Comparison of ENCODE assay signal across 8 cellular contexts in genomic region chr1:113783254-113784103, GRCh38. TPM values are rescaled to one million over a fixed set of nuclear protein-coding genes. Genes with fewer than 3 reads are reported as not detected.
A peak's percentile ranks its signal among the peaks of the same experiment; 100 is the strongest.
DNase-seq lines count a peak whose midpoint lies in the region; ATAC-seq, FAIRE-seq and TF ChIP-seq lines count a peak whose summit lies in the region.

No MANE protein-coding gene starts in this region.

- no peak overlapping the region for H3K9ac ChIP-seq in GM12878 (ENCODE audit: control insufficient read depth, insufficient read depth, low read length)
- no peak overlapping the region for H3K9ac ChIP-seq in mesendoderm (ENCODE audit: low read length)

- no peak overlapping the region for H3K4ac ChIP-seq in mesendoderm (ENCODE audit: low read depth, low read length)

- in situ Hi-C loops in GM12878 (cut with MboI), result no loop called here

- H4K8ac ChIP-seq in mesendoderm (ENCODE audit: low read depth, low read length), result no peak overlapping the region

- peak overlapping the region; percentile 60 for H3K4me2 ChIP-seq in OCI-LY7 (ENCODE audit: low read length)
- peak overlapping the region; percentile 67 for H3K4me2 ChIP-seq in GM12878 (ENCODE audit: control insufficient read depth, insufficient read depth)
- no peak overlapping the region for H3K4me2 ChIP-seq in mesendoderm (ENCODE audit: low read length)

- H4K20me1 ChIP-seq in OCI-LY7 (ENCODE audit: insufficient read depth, low read length) (peaks cover 12% of the 10 kb centered on the region; the same call in 1 of the 2 replicates), GM12878 (ENCODE audit: control insufficient read depth, insufficient read depth) (no peaks in the 10 kb centered on the region)

- no peak overlapping the region for H2AK5ac ChIP-seq in mesendoderm (ENCODE audit: low read length)

- BruUV-seq in OCI-LY7 (replicated peaks; lab: Mats Ljungman, UMichigan) (no TSS peak), GM12878 (replicated peaks; lab: Mats Ljungman, UMichigan) (no TSS peak)

- peaks cover 33% of the 10 kb centered on the region for H3K4me1 ChIP-seq in OCI-LY7 (ENCODE audit: insufficient read depth, low read length, poor library complexity, severe bottlenecking)
- H3K4me1 ChIP-seq in GM12878 (ENCODE audit: control insufficient read depth, insufficient read depth, low read length), result peaks cover 36% of the 10 kb centered on the region
- H3K4me1 ChIP-seq in mesendoderm (ENCODE audit: control insufficient read depth, low read depth, low read length), result no peaks in the 10 kb centered on the region

- H2AFZ ChIP-seq in OCI-LY7 (ENCODE audit: low read length) (no peak overlapping the region), GM12878 (ENCODE audit: control insufficient read depth, low read depth, low read length) (no peak overlapping the region; the same call in 1 of the 2 replicates)

- peak; percentile 74 for DNase-seq in activated effector memory CD4-positive, alpha-beta T cell treated with anti-CD3 and anti-CD28 coated beads, Interleukin-2, amount 50 U/mL, for 16 hours
- no peak for DNase-seq in activated effector memory CD4-positive, alpha-beta T cell treated with Interleukin-2 at 50 U/mL for 16 hours
- DNase-seq in OCI-LY7 (ENCODE audit: low spot score) (peak; percentile 62), GM12878 (ENCODE audit: low read depth, low spot score) (peak; percentile 55), mesendoderm (peak; percentile 10), WERI-Rb-1 (no peak), NCI-H1105 (lab: John Stamatoyannopoulos, UW) (no peak)

- no peaks in the 10 kb centered on the region for H3K27me3 ChIP-seq in GM12878 (replicated peaks in 1 of 2; ENCODE audit: control insufficient read depth in 2 of 2, insufficient read depth in 2 of 2, low read length in 1 of 2)
- H3K27me3 ChIP-seq in mesendoderm (ENCODE audit: insufficient read depth, low read length, poor library complexity), result no peaks in the 10 kb centered on the region
- H3K27me3 ChIP-seq in WERI-Rb-1 (ENCODE audit: insufficient read depth, low read depth, severe bottlenecking), result no peaks in the 10 kb centered on the region

- H3K9me2 ChIP-seq in OCI-LY7 (ENCODE audit: insufficient read depth, low read length), result no peaks in the 10 kb centered on the region

- H2BK15ac ChIP-seq in mesendoderm (replicated peaks; ENCODE audit: low read depth), result no peak overlapping the region

- no peak overlapping the region for H2BK5ac ChIP-seq in mesendoderm (ENCODE audit: low read length)

- peak; percentile 41 for ATAC-seq in HG02970 (IDR thresholded peaks at IDR 0.05; ENCODE audit: low FRiP score, unreplicated experiment)
- ATAC-seq in GM12878, result peak; percentile 92

- H2BK120ac ChIP-seq in mesendoderm (ENCODE audit: low read depth, low read length), result no peak overlapping the region

- intact Hi-C loops in OCI-LY7 (cut with micrococcal nuclease; ENCODE audit: unreplicated experiment), result no loop called here
- intact Hi-C loops in GM12878 (cut with micrococcal nuclease; ENCODE audit: unreplicated experiment), result no loop called here

- FAIRE-seq in GM12878 (lab: Jason Lieb, UNC), result peak; percentile 18

- SMC1A ChIA-PET in GM12878 (lab: Charles Lee; ENCODE audit: uncharacterized antibody, unreplicated experiment), result interaction anchor here (0.5 to 6.9 kb wide), 15 partner anchors 14 to 824 kb away, joined by 3 to 134 read pairs (median 4); partner anchors contain the start of genes AP4B1, PHTF1 and RSBN1

- TF ChIP-seq EP300 in GM12878 (IDR thresholded peaks at IDR 0.05; ENCODE audit: borderline replicate concordance in 1 of 2, control insufficient read depth in 1 of 2, low read depth in 2 of 2, low read length in 2 of 2), result 0 out of 4 replicates have a peak, but pooled peaks of 1 of the 2 experiments have one; percentile 4

- CTCF ChIA-PET in OCI-LY7 (lab: Charles Lee; ENCODE audit: unreplicated experiment) (interaction anchor here (1.5 kb wide), 1 partner anchor 24 kb away, joined by 5 read pairs; the partner anchor contains the start of gene PHTF1), GM12878 (lab: Yijun Ruan, JAX) (interaction anchor here (0.7 to 3.4 kb wide), 8 partner anchors 10 to 29 kb away, joined by 3 to 23 read pairs (median 4); partner anchors contain the start of genes PHTF1 and RSBN1)

- no peak for TF ChIP-seq POLR2A in GM12878 (IDR thresholded peaks at IDR 0.05; ENCODE audit: low read depth, low read length)

- WGBS in GM12878 (ENCODE audit: insufficient coverage, insufficient replicate concordance, low lambda C conversion rate, missing lambda C conversion rate), result 1% methylated on average over 4 of the region's 4 CpGs
- no CpG with 5 or more reads among the region's 4 CpGs for WGBS in mesendoderm (ENCODE audit: extremely low coverage, insufficient coverage, low lambda C conversion rate)

- no peak overlapping the region for H3K18ac ChIP-seq in mesendoderm (ENCODE audit: low read length)

- H3K23ac ChIP-seq in mesendoderm (ENCODE audit: low read length), result no peak overlapping the region

- POLR2A ChIA-PET in OCI-LY7 (lab: Charles Lee), result interaction anchor here (0.5 to 1.7 kb wide), 6 partner anchors 9 to 1376 kb away, joined by 3 to 5 read pairs (median 4); no protein-coding TSS in a partner anchor
- POLR2A ChIA-PET in GM12878 (lab: Charles Lee), result interaction anchor here (0.5 to 3.7 kb wide), 7 partner anchors 12 to 830 kb away, joined by 3 to 40 read pairs (median 8); partner anchors contain the start of genes PHTF1 and RSBN1

- H3K56ac ChIP-seq in mesendoderm (ENCODE audit: low read length), result no peak overlapping the region

- H3K27ac ChIP-seq in OCI-LY7 (ENCODE audit: low read depth, low read length, poor library complexity, severe bottlenecking) (peak overlapping the region; percentile 32), GM12878 (ENCODE audit: control insufficient read depth, insufficient read depth) (peak overlapping the region; percentile 51), mesendoderm (ENCODE audit: low read depth, low read length) (no peak overlapping the region), WERI-Rb-1 (no peak overlapping the region)

- TF ChIP-seq CTCF in OCI-LY7 (conservative IDR thresholded peaks at IDR 0.05; ENCODE audit: low read length) (no peak), GM12878 (IDR thresholded peaks at IDR 0.05 in 2 of 3, conservative IDR thresholded peaks at IDR 0.05 in 1 of 3; ENCODE audit: control insufficient read depth in 2 of 3, extremely low read depth in 1 of 3, insufficient read depth in 1 of 3, low read depth in 3 of 3, low read length in 3 of 3) (no peak), WERI-Rb-1 (IDR thresholded peaks at IDR 0.05; ENCODE audit: low read depth, low read length) (no peak)

- peak overlapping the region; percentile 6 for H3K4me3 ChIP-seq in OCI-LY7 (ENCODE audit: low read depth, low read length, poor library complexity, severe bottlenecking)
- H3K4me3 ChIP-seq in GM12878, result peak overlapping the region; percentile 19; the same call in 1 of the 2 replicates
- no peak overlapping the region for H3K4me3 ChIP-seq in mesendoderm (ENCODE audit: low read length)
- H3K4me3 ChIP-seq in WERI-Rb-1 (ENCODE audit: low read depth, low read length), result no peak overlapping the region

- RAD21 ChIA-PET in GM12878 (lab: Charles Lee; ENCODE audit: unreplicated experiment), result interaction anchor here (0.5 to 4.0 kb wide), 9 partner anchors 10 to 76 kb away, joined by 3 to 51 read pairs (median 6); partner anchors contain the start of genes PHTF1 and RSBN1

- H3K9me3 ChIP-seq in OCI-LY7 (ENCODE audit: low read length), result no peaks in the 10 kb centered on the region
- H3K9me3 ChIP-seq in GM12878 (replicated peaks; ENCODE audit: control insufficient read depth, insufficient read depth, low read length), result no peaks in the 10 kb centered on the region; the same call in 2 of the 3 replicates
- no peaks in the 10 kb centered on the region for H3K9me3 ChIP-seq in WERI-Rb-1 (ENCODE audit: severe bottlenecking)

- TF ChIP-seq RAD21 in GM12878 (IDR thresholded peaks at IDR 0.05; ENCODE audit: insufficient read depth, low read depth, low read length), result no peak

- H3K36me3 ChIP-seq in OCI-LY7 (ENCODE audit: insufficient read depth, low read length), result peaks cover 14% of the 10 kb centered on the region
- 0 out of 4 replicates have a peak, but pooled peaks cover 0 to 4% of the 10 kb centered on the region in 2 experiments for H3K36me3 ChIP-seq in GM12878 (ENCODE audit: control insufficient read depth in 2 of 2, insufficient read depth in 2 of 2, low read length in 1 of 2)
- H3K36me3 ChIP-seq in mesendoderm (ENCODE audit: control insufficient read depth, insufficient read depth, low read length), result no peaks in the 10 kb centered on the region
- H3K36me3 ChIP-seq in WERI-Rb-1, result no peaks in the 10 kb centered on the region

- H3K79me2 ChIP-seq in OCI-LY7 (ENCODE audit: insufficient read depth, low read depth, low read length) (peaks cover 86% of the 10 kb centered on the region), GM12878 (ENCODE audit: control insufficient read depth, insufficient read depth, low read length) (peaks cover 62% of the 10 kb centered on the region), mesendoderm (ENCODE audit: control insufficient read depth, insufficient read depth, low read length) (peaks cover 12% of the 10 kb centered on the region)

- no peak overlapping the region for H4K5ac ChIP-seq in mesendoderm (ENCODE audit: low read length)

- H3K79me1 ChIP-seq in mesendoderm (ENCODE audit: low read length), result peaks cover 8% of the 10 kb centered on the region

RNA-seq across cellular contexts. Expression of gene PHTF1, which starts 24.2 kb away (rescaled TPM):
- total RNA-seq in OCI-LY7 (2014; rRNA removed; shearing (Covaris generic)), result 7.1 and 11.8 TPM in 2 replicates
- total RNA-seq in OCI-LY7 (2022), result 17.1 and 18.8 TPM in 2 replicates
- 83.8 and 83.9 TPM in 2 replicates for total RNA-seq in GM12878 (2013; cell fraction: nucleolus; rRNA removed)
- total RNA-seq in GM12878 (2014; rRNA removed), result 22.1 and 24.6 TPM in 2 replicates
- total RNA-seq in GM12878 (2014; rRNA removed; fragmentation: Illumina TruSeq; extraction: Trizol), result 25.5 and 25.6 TPM in 2 replicates
- 20.3 and 26.9 TPM in 2 replicates for total RNA-seq in GM12878 (2021)
- polyA plus RNA-seq in GM12878 (2011; ENCODE audit: low read depth), result 12.2 TPM
- 26.1 and 42.4 TPM in 2 replicates for polyA plus RNA-seq in GM12878 (2011; rRNA removed)
- polyA plus RNA-seq in GM12878 (2011; cell fraction: cytosol; rRNA removed), result 14.3 and 14.5 TPM in 2 replicates
- 30.9 and 34.2 TPM in 2 replicates for polyA plus RNA-seq in GM12878 (2011; cell fraction: nucleus; rRNA removed)
- 14.3 and 15.0 TPM in 2 replicates for polyA plus RNA-seq in GM12878 (2012)
- polyA plus RNA-seq in GM12878 (2014; fragmentation: Illumina TruSeq; extraction: Trizol), result 19.6 and 25.9 TPM in 2 replicates
- polyA plus RNA-seq in GM12878 (2014; fragmentation: Nextera tagmentation; extraction: Ambion mirVana), result 10 to 100 TPM in 1 of 2 experiments, 1 to 10 TPM in 1; 7.8 to 12.6 TPM
- polyA plus RNA-seq in GM12878 (2014; rRNA removed), result 19.6 and 22.7 TPM in 2 replicates
- 10 to 100 TPM; 28.8 to 37.6 TPM for polyA plus RNA-seq in GM12878 (2016; fragmentation: Nextera tagmentation; extraction: Ambion mirVana)
- polyA minus RNA-seq in GM12878 (2011; rRNA and poly(A)+ RNA removed), result 24.4 and 30.8 TPM in 2 replicates
- 7.8 and 10.3 TPM in 2 replicates for polyA minus RNA-seq in GM12878 (2011; cell fraction: cytosol; rRNA and poly(A)+ RNA removed)
- 32.9 and 58.7 TPM in 2 replicates for polyA minus RNA-seq in GM12878 (2011; cell fraction: nucleus; rRNA and poly(A)+ RNA removed)
- 22.6 TPM for polyA plus RNA-seq in mesendoderm (2013, experiment 1 of 2)
- 21.9 TPM for polyA plus RNA-seq in mesendoderm (2013, experiment 2 of 2)

RNA-seq across cellular contexts. Expression of gene RSBN1, which starts 28.8 kb away (rescaled TPM):
- total RNA-seq in OCI-LY7 (2014; rRNA removed; shearing (Covaris generic)), result 10.8 and 12.5 TPM in 2 replicates
- 19.0 TPM in 2 replicates for total RNA-seq in OCI-LY7 (2022)
- 40.4 and 41.8 TPM in 2 replicates for total RNA-seq in GM12878 (2013; cell fraction: nucleolus; rRNA removed)
- total RNA-seq in GM12878 (2014; rRNA removed), result 8.5 and 10.6 TPM in 2 replicates
- total RNA-seq in GM12878 (2014; rRNA removed; fragmentation: Illumina TruSeq; extraction: Trizol), result 12.1 and 12.4 TPM in 2 replicates
- total RNA-seq in GM12878 (2021), result 13.1 and 19.0 TPM in 2 replicates
- polyA plus RNA-seq in GM12878 (2011; ENCODE audit: low read depth), result 4.3 TPM
- polyA plus RNA-seq in GM12878 (2011; rRNA removed), result 26.8 and 39.6 TPM in 2 replicates
- polyA plus RNA-seq in GM12878 (2011; cell fraction: cytosol; rRNA removed), result 11.4 and 12.8 TPM in 2 replicates
- 13.4 and 22.1 TPM in 2 replicates for polyA plus RNA-seq in GM12878 (2011; cell fraction: nucleus; rRNA removed)
- 7.2 and 14.6 TPM in 2 replicates for polyA plus RNA-seq in GM12878 (2012)
- 10.6 and 11.1 TPM in 2 replicates for polyA plus RNA-seq in GM12878 (2014; fragmentation: Illumina TruSeq; extraction: Trizol)
- 10 to 100 TPM in 1 of 2 experiments, 1 to 10 TPM in 1; 2.9 to 10.5 TPM for polyA plus RNA-seq in GM12878 (2014; fragmentation: Nextera tagmentation; extraction: Ambion mirVana)
- polyA plus RNA-seq in GM12878 (2014; rRNA removed), result 6.5 and 8.4 TPM in 2 replicates
- polyA plus RNA-seq in GM12878 (2016; fragmentation: Nextera tagmentation; extraction: Ambion mirVana), result 10 to 100 TPM; 12.5 to 13.3 TPM
- polyA minus RNA-seq in GM12878 (2011; rRNA and poly(A)+ RNA removed), result 56.2 and 120 TPM in 2 replicates
- polyA minus RNA-seq in GM12878 (2011; cell fraction: cytosol; rRNA and poly(A)+ RNA removed), result 19.8 and 26.3 TPM in 2 replicates
- polyA minus RNA-seq in GM12878 (2011; cell fraction: nucleus; rRNA and poly(A)+ RNA removed), result 16.7 and 22.0 TPM in 2 replicates
- 7.0 TPM for polyA plus RNA-seq in mesendoderm (2013, experiment 1 of 2)
- 6.8 TPM for polyA plus RNA-seq in mesendoderm (2013, experiment 2 of 2)

Comparison
In these comparisons a context has a peak if more than half of its experiments do, and no peak if none do; other contexts are left out.
1. DNase-seq: peak in activated effector memory CD4-positive, alpha-beta T cell treated with anti-CD3 and anti-CD28 coated beads, Interleukin-2, amount 50 U/mL, for 16 hours (single experiment), OCI-LY7 (single experiment), GM12878 (single experiment) and mesendoderm (single experiment); none in activated effector memory CD4-positive, alpha-beta T cell treated with Interleukin-2 at 50 U/mL for 16 hours (single experiment), WERI-Rb-1 (single experiment) and NCI-H1105 (single experiment).
2. H3K27ac ChIP-seq: peak in OCI-LY7 (single experiment) and GM12878 (single experiment); none in mesendoderm (single experiment) and WERI-Rb-1 (single experiment).
3. H3K4me3 ChIP-seq: peak in OCI-LY7 (single experiment) and GM12878 (single experiment); none in mesendoderm (single experiment) and WERI-Rb-1 (single experiment).